30 cellular contexts compared by ENCODE assay signal in the genomic region with DNA sequence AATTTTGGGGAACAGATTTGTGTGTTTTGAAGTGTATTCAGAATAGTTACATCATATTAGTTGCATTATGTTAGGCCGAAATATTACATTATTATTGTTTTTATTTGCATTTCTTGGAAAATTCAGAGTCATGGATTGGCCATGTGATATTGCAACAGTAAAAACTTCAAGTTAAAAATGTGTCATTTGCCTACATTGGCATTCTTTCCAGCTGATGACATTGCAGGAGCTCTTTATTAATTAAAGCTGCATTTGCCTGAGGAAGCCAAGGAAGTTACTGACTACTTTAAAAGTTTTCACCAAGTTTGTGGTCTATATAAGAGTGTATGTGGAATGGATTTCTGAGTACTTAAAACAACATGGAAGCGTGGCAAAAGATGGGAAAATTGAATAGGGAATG.
"Had no signal": no experiment of that assay in that cellular context is flagged by ENCODE, and none has a peak within 500 bp of the region (broad histone marks: within the 10 kb centered on the region; RNA-seq: fewer than 3 reads in every experiment).

No MANE protein-coding gene starts in this region.

- H3K27me3 ChIP-seq: adrenal gland, body of pancreas, esophagus muscularis mucosa, gastroesophageal sphincter, heart right ventricle had no signal

- H3K36me3 ChIP-seq: adrenal gland, esophagus muscularis mucosa, gastroesophageal sphincter, heart right ventricle had no signal

- H3K4me3 ChIP-seq: adrenal gland, body of pancreas, esophagus muscularis mucosa, gastroesophageal sphincter, heart right ventricle had no signal

- DNase-seq: activated CD4-positive, alpha-beta memory T cell treated with anti-CD3 and anti-CD28 coated beads for 36 hours; activated CD4-positive, alpha-beta T cell treated with anti-CD3 and anti-CD28 coated beads for 36 hours; activated CD4-positive, alpha-beta T cell treated with anti-CD3 and anti-CD28 coated beads, Interleukin-2, amount 10 ng/mL, durations not matched to agents 24 days and 14 days; activated CD4-positive, CD25-positive, alpha-beta regulatory T cell; activated CD4-positive, CD25-positive, alpha-beta regulatory T cell treated with anti-CD3 and anti-CD28 coated beads, Interleukin-2, amount 50 U/mL, for 72 hours; activated CD8-positive, alpha-beta memory T cell treated with anti-CD3 and anti-CD28 coated beads, Interleukin-2, amount 10 ng/mL, durations not matched to agents 7 days and 5 days; activated CD8-positive, alpha-beta memory T cell treated with anti-CD3 and anti-CD28 coated beads, Interleukin-2, amount 50 U/mL, for 4 hours; activated CD8-positive, alpha-beta T cell treated with anti-CD3 and anti-CD28 coated beads, Interleukin-2, amount 10 ng/mL, durations not matched to agents 7 days and 5 days; activated effector memory CD4-positive, alpha-beta T cell treated with anti-CD3 and anti-CD28 coated beads, Interleukin-2, amount 50 U/mL, for 16 hours; activated naive CD4-positive, alpha-beta T cell treated with anti-CD3 and anti-CD28 coated beads for 36 hours; activated naive CD8-positive, alpha-beta T cell treated with anti-CD3 and anti-CD28 coated beads for 36 hours; activated naive CD8-positive, alpha-beta T cell treated with anti-CD3 and anti-CD28 coated beads, Interleukin-2, amount 50 U/mL, for 24 hours; activated T-cell treated with anti-CD3 and anti-CD28 coated beads, Interleukin-2, amount 50 U/mL, for 1 hour; activated T-cell treated with anti-CD3 and anti-CD28 coated beads, Interleukin-2, amount 50 U/mL, for 48 hours; adrenal gland; amygdala; aorta; body of pancreas; caudate nucleus; cortex of kidney; dermis blood vessel endothelial cell; effector CD4-positive, alpha-beta T cell; effector memory CD8-positive, alpha-beta T cell; erythroblast; foreskin melanocyte; heart right ventricle; T-helper 17 cell; T1000 had no signal

- H3K27ac ChIP-seq: adrenal gland, body of pancreas, esophagus muscularis mucosa, gastroesophageal sphincter, heart right ventricle had no signal

- H3K9me3 ChIP-seq: adrenal gland, body of pancreas, esophagus muscularis mucosa, gastroesophageal sphincter had no signal

- ATAC-seq: activated CD4-positive, alpha-beta T cell treated with anti-CD3 and anti-CD28 coated beads for 36 hours; activated CD8-positive, alpha-beta memory T cell treated with anti-CD3 and anti-CD28 coated beads, Interleukin-2, amount 10 ng/mL, durations not matched to agents 7 days and 5 days; activated CD8-positive, alpha-beta T cell treated with anti-CD3 and anti-CD28 coated beads, Interleukin-2, amount 10 ng/mL, durations not matched to agents 7 days and 5 days; activated naive CD8-positive, alpha-beta T cell treated with anti-CD3 and anti-CD28 coated beads, Interleukin-2, amount 50 U/mL, for 24 hours; body of pancreas; effector memory CD8-positive, alpha-beta T cell; gastroesophageal sphincter; heart right ventricle; T-helper 17 cell had no signal

- H3K4me1 ChIP-seq: adrenal gland, body of pancreas, heart right ventricle had no signal
